8 cellular contexts compared by ENCODE assay signal in genomic region chr15:66504563-66505429, GRCh38. TPM values are rescaled to one million over a fixed set of nuclear protein-coding genes. Genes with fewer than 3 reads are reported as not detected.
A peak's percentile ranks its signal among the peaks of the same experiment; 100 is the strongest.
DNase-seq lines count a peak whose midpoint lies in the region; ATAC-seq lines count a peak whose summit lies in the region.

Gene RPL4, minus strand, starts transcription at chr15:66504855. Its CDS starts 65 bp downstream, at chr15:66504790.
Gene ZWILCH, plus strand, starts transcription at chr15:66505326. Its CDS starts 13 bp downstream, at chr15:66505339.

- peak within 1 kb of the TSS; percentile 98 for H3K27ac Mint-ChIP-seq in activated CD4-positive, alpha-beta T cell treated with anti-CD3 and anti-CD28 coated beads, Interleukin-2, amount 10 ng/mL, durations not matched to agents 24 days and 14 days

- intact Hi-C loops in activated CD4-positive, alpha-beta T cell treated with anti-CD3 and anti-CD28 coated beads, Interleukin-2, amount 10 ng/mL, durations not matched to agents 24 days and 14 days (cut with micrococcal nuclease) = loop anchor here (1.0 to 10.0 kb wide), 4 partner anchors 118 to 1770 kb away; partner anchors contain the start of genes FEM1B, MAP2K1, SMAD6 and TIPIN

- H3K27me3 Mint-ChIP-seq in activated CD4-positive, alpha-beta T cell treated with anti-CD3 and anti-CD28 coated beads, Interleukin-2, amount 10 ng/mL, durations not matched to agents 24 days and 14 days = no peaks in the 10 kb centered on the region

- peak within 1 kb of the TSS; percentile 92 for H3K4me3 Mint-ChIP-seq in activated CD4-positive, alpha-beta T cell treated with anti-CD3 and anti-CD28 coated beads, Interleukin-2, amount 10 ng/mL, durations not matched to agents 24 days and 14 days

- peak; percentile 81 for ATAC-seq in GM18907 (IDR thresholded peaks at IDR 0.05; ENCODE audit: unreplicated experiment)
- peak; percentile 72 for ATAC-seq in HG03159 (IDR thresholded peaks at IDR 0.05; ENCODE audit: unreplicated experiment)

- peaks cover 48% of the 10 kb centered on the region for H3K4me1 Mint-ChIP-seq in activated CD4-positive, alpha-beta T cell treated with anti-CD3 and anti-CD28 coated beads, Interleukin-2, amount 10 ng/mL, durations not matched to agents 24 days and 14 days

- DNase-seq in AG08396 (ENCODE audit: low spot score) (peak; percentile 84), NCI-H510A treated with DMSO at 0.1 percent for 48 hours (lab: John Stamatoyannopoulos, UW) (peak; percentile 59), dedifferentiated amniotic fluid mesenchymal stem cell (ENCODE audit: extremely low spot score) (peak; percentile 84), left kidney (ENCODE audit: low read depth, low spot score) (peak; percentile 88)
- DNase-seq in activated CD4-positive, alpha-beta T cell treated with anti-CD3 and anti-CD28 coated beads, Interleukin-2, amount 10 ng/mL, durations not matched to agents 24 days and 14 days = peak; percentile 95
- DNase-seq in stimulated activated CD4-positive, alpha-beta T cell treated with anti-CD3 and anti-CD28 coated beads, Interleukin-2, amount 100 ng/mL, for 4 hours (ENCODE audit: low read depth) = peak; percentile 67

- no peaks in the 10 kb centered on the region for H3K9me3 Mint-ChIP-seq in activated CD4-positive, alpha-beta T cell treated with anti-CD3 and anti-CD28 coated beads, Interleukin-2, amount 10 ng/mL, durations not matched to agents 24 days and 14 days

- peaks cover 56% of the 10 kb centered on the region for H3K36me3 Mint-ChIP-seq in activated CD4-positive, alpha-beta T cell treated with anti-CD3 and anti-CD28 coated beads, Interleukin-2, amount 10 ng/mL, durations not matched to agents 24 days and 14 days (ENCODE audit: low read depth)

RNA-seq across cellular contexts. Expression of gene RPL4, which starts in this region (rescaled TPM):
- 3,393 and 3,435 TPM in 2 replicates for total RNA-seq in activated CD4-positive, alpha-beta T cell treated with anti-CD3 and anti-CD28 coated beads, Interleukin-2, amount 10 ng/mL, durations not matched to agents 24 days and 14 days

RNA-seq across cellular contexts. Expression of gene ZWILCH, which starts in this region (rescaled TPM):
- total RNA-seq in activated CD4-positive, alpha-beta T cell treated with anti-CD3 and anti-CD28 coated beads, Interleukin-2, amount 10 ng/mL, durations not matched to agents 24 days and 14 days = 37.1 and 41.1 TPM in 2 replicates

Comparison
In these comparisons a context has a peak if more than half of its experiments do, and no peak if none do; other contexts are left out.
1. Peak in every context shown above with its lines: DNase-seq and ATAC-seq.